ENCODE assay signal across 10 cellular contexts in genomic region chr15:74696398-74696729, GRCh38. TPM values are rescaled to one million over a fixed set of nuclear protein-coding genes. Genes with fewer than 3 reads are reported as not detected.
DNase-seq lines count a peak whose midpoint lies in the region; ATAC-seq and TF ChIP-seq lines count a peak whose summit lies in the region.
"Had no signal": no experiment of that assay in that cellular context is flagged by ENCODE, and none has a peak within 500 bp of the region (broad histone marks: within the 10 kb centered on the region; RNA-seq: fewer than 3 reads in every experiment).

No MANE protein-coding gene starts in this region.

- peaks cover 2% of the 10 kb centered on the region for H3K36me3 Mint-ChIP-seq in T-helper 2 cell treated with Interferon-gamma antibody and Interleukin-4, amounts not matched to agents 5 μg/mL and 100 μg/mL, for 36 hours (ENCODE audit: low read depth)
- peaks cover 8% of the 10 kb centered on the region in 2 donors for H3K36me3 Mint-ChIP-seq in activated naive CD4-positive, alpha-beta T cell treated with anti-CD3 and anti-CD28 coated beads, Interleukin-2, amount 50 U/mL, for 72 hours

- peak overlapping the region; percentile 71 to 76 for H3K27ac ChIP-seq in thoracic aorta

- H3K27me3 Mint-ChIP-seq in T-helper 2 cell treated with Interferon-gamma antibody and Interleukin-4, amounts not matched to agents 5 μg/mL and 100 μg/mL, for 36 hours (ENCODE audit: low read depth), result no peaks in the 10 kb centered on the region

- peak in 1 of 2 donors; percentile 25 for ATAC-seq in activated naive CD4-positive, alpha-beta T cell treated with anti-CD3 and anti-CD28 coated beads, Interleukin-2, amount 50 U/mL, for 72 hours
- ATAC-seq in thoracic aorta (ENCODE audit: insufficient number of reproducible peaks, low FRiP score, low read depth) (no peak), HG03095 (IDR thresholded peaks at IDR 0.05; ENCODE audit: unreplicated experiment) (no peak)

- H3K9me3 ChIP-seq in thoracic aorta, result no peaks in the 10 kb centered on the region

- DNase-seq in T-helper 2 cell treated with Interferon-gamma antibody and Interleukin-4, amounts not matched to agents 5 μg/mL and 100 μg/mL, for 36 hours (ENCODE audit: low spot score), result no peak
- DNase-seq in T-helper 2 cell (no peak), kidney epithelial cell (ENCODE audit: low read depth) (no peak), thoracic aorta (ENCODE audit: low spot score) (no peak), DMS 273 treated with DMSO at 0.1 percent for 48 hours (lab: John Stamatoyannopoulos, UW) (no peak), SKM-1 (lab: John Stamatoyannopoulos, UW; ENCODE audit: unreplicated experiment) (no peak)
- DNase-seq in activated naive CD4-positive, alpha-beta T cell treated with anti-CD3 and anti-CD28 coated beads, Interleukin-2, amount 50 U/mL, for 72 hours (ENCODE audit: low spot score in 2 of 2), result no peak

- H3K4me3 ChIP-seq in kidney epithelial cell (ENCODE audit: low read depth, low read length), result peak overlapping the region; percentile 96
- H3K4me3 ChIP-seq in thoracic aorta, result peak overlapping the region; percentile 82

- H3K36me3 ChIP-seq in kidney epithelial cell (ENCODE audit: control insufficient read depth, insufficient read depth, low read length) (no peaks in the 10 kb centered on the region), thoracic aorta (no peaks in the 10 kb centered on the region)

- H3K27ac Mint-ChIP-seq in T-helper 2 cell treated with Interferon-gamma antibody and Interleukin-4, amounts not matched to agents 5 μg/mL and 100 μg/mL, for 36 hours, result peak overlapping the region; percentile 100
- H3K27ac Mint-ChIP-seq in activated naive CD4-positive, alpha-beta T cell treated with anti-CD3 and anti-CD28 coated beads, Interleukin-2, amount 50 U/mL, for 72 hours, result peak overlapping the region; percentile 92 to 100

- TF ChIP-seq CTCF in kidney epithelial cell (IDR thresholded peaks at IDR 0.05; ENCODE audit: insufficient read depth, low read length, poor library complexity, severe bottlenecking), result no peak
- TF ChIP-seq CTCF in thoracic aorta (IDR thresholded peaks at IDR 0.05), result no peak

- H3K4me3 Mint-ChIP-seq in T-helper 2 cell treated with Interferon-gamma antibody and Interleukin-4, amounts not matched to agents 5 μg/mL and 100 μg/mL, for 36 hours, result peak overlapping the region; percentile 100

- H3K4me1 ChIP-seq in thoracic aorta (ENCODE audit: control insufficient read depth in 1 of 2, low read depth in 2 of 2), result peaks cover 6 to 26% of the 10 kb centered on the region in 2 donors

- peaks cover 26% of the 10 kb centered on the region for H3K4me1 Mint-ChIP-seq in T-helper 2 cell treated with Interferon-gamma antibody and Interleukin-4, amounts not matched to agents 5 μg/mL and 100 μg/mL, for 36 hours (ENCODE audit: low read depth)

- no peaks in the 10 kb centered on the region for H3K27me3 ChIP-seq in kidney epithelial cell (ENCODE audit: control insufficient read depth, insufficient read depth, low read length)
- H3K27me3 ChIP-seq in thoracic aorta (replicated peaks; ENCODE audit: insufficient read depth), result no peaks in the 10 kb centered on the region

- no peaks in the 10 kb centered on the region for H3K9me3 Mint-ChIP-seq in T-helper 2 cell treated with Interferon-gamma antibody and Interleukin-4, amounts not matched to agents 5 μg/mL and 100 μg/mL, for 36 hours
- no peaks in the 10 kb centered on the region for H3K9me3 Mint-ChIP-seq in activated naive CD4-positive, alpha-beta T cell treated with anti-CD3 and anti-CD28 coated beads, Interleukin-2, amount 50 U/mL, for 72 hours

RNA-seq across cellular contexts. Expression of gene EDC3, which starts 0.5 kb away (rescaled TPM):
- total RNA-seq in activated naive CD4-positive, alpha-beta T cell treated with anti-CD3 and anti-CD28 coated beads, Interleukin-2, amount 50 U/mL, for 72 hours, result 10 to 100 TPM; 48.6 to 56.4 TPM
- 15.3 and 24.9 TPM in 2 replicates for total RNA-seq in kidney epithelial cell
- 10 to 100 TPM; 11.5 to 16.2 TPM for total RNA-seq in thoracic aorta

RNA-seq across cellular contexts. Expression of gene CYP1A1, which starts 29.0 kb away (rescaled TPM):
- total RNA-seq in activated naive CD4-positive, alpha-beta T cell treated with anti-CD3 and anti-CD28 coated beads, Interleukin-2, amount 50 U/mL, for 72 hours, result 10 to 100 TPM in 1 of 2 donors, 1 to 10 TPM in 1; 2.1 to 11.4 TPM
- total RNA-seq in kidney epithelial cell (0.33 TPM in 1 of 2 replicates, not detected in the other), thoracic aorta (under 1 TPM in 1 of 2 donors, not detected in 1; 0.54 TPM)
- total RNA-seq: myocyte, NCI-H460 had no signal

RNA-seq across cellular contexts. Expression of gene CYP1A2, which starts 52.3 kb away (rescaled TPM):
- total RNA-seq in activated naive CD4-positive, alpha-beta T cell treated with anti-CD3 and anti-CD28 coated beads, Interleukin-2, amount 50 U/mL, for 72 hours, result not detected
- total RNA-seq in kidney epithelial cell (not detected in 2 replicates), thoracic aorta (not detected)
- total RNA-seq: myocyte, NCI-H460 had no signal
